Comparison of ENCODE assay signal across 12 cellular contexts in the genomic region with DNA sequence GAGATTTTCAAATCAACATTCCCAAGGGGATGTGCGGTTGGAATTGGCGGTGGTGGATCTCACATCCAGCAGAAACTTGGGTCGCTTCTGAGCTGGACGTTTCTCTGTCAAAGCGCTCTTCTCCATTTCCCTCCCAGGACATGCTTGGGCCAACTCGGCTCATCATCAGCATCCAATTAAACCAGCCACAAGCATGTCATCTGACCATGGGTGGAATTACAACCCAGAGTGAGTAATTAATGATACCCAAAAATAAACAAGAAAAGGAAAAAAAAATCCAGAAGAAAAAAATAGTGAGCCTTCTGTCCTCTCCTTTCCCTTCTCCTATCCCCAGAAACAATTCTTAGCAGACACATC.
DNase-seq lines count a peak whose midpoint lies in the region; ATAC-seq and TF ChIP-seq lines count a peak whose summit lies in the region.
"Had no signal": no experiment of that assay in that cellular context is flagged by ENCODE, and none has a peak within 500 bp of the region (broad histone marks: within the 10 kb centered on the region; RNA-seq: fewer than 3 reads in every experiment).

No MANE protein-coding gene starts in this region.

- H3K9me2 ChIP-seq in Loucy (replicated peaks; ENCODE audit: low read depth, low read length): no peaks in the 10 kb centered on the region

- H3K4me3 ChIP-seq in BJ (ENCODE audit: low read depth, low read length): no peak overlapping the region
- H3K4me3 ChIP-seq in Loucy (ENCODE audit: low read length, poor library complexity, severe bottlenecking): no peak overlapping the region

- no peaks in the 10 kb centered on the region for H4K20me1 ChIP-seq in Loucy (ENCODE audit: insufficient read depth, low read length, poor library complexity, severe bottlenecking)

- peaks cover 94% of the 10 kb centered on the region for H3K4me1 ChIP-seq in Loucy (ENCODE audit: insufficient read depth, low read length, poor library complexity, severe bottlenecking)

- H2AFZ ChIP-seq in Loucy (ENCODE audit: low read length): no peak overlapping the region

- ATAC-seq in sciatic nerve: peak; percentile 28

- H3K4me2 ChIP-seq in Loucy (ENCODE audit: low read depth, low read length, poor library complexity, severe bottlenecking): peak overlapping the region; percentile 8

- H3K27me3 ChIP-seq in BJ (ENCODE audit: control insufficient read depth, insufficient read depth, low read length): no peaks in the 10 kb centered on the region
- no peaks in the 10 kb centered on the region for H3K27me3 ChIP-seq in Loucy (ENCODE audit: insufficient read depth, low read length, poor library complexity, severe bottlenecking)

- CTCF ChIA-PET in BJ (lab: Yijun Ruan, JAX): interaction anchor here (1.3 kb wide), 1 partner anchor 24 kb away, joined by 4 read pairs; no protein-coding TSS in a partner anchor

- intact Hi-C loops in sciatic nerve (cut with DNase I): no loop called here

- H3K36me3 ChIP-seq in BJ (ENCODE audit: control insufficient read depth, insufficient read depth, low read length) (no peaks in the 10 kb centered on the region), Loucy (ENCODE audit: insufficient read depth, low read length) (no peaks in the 10 kb centered on the region)

- TF ChIP-seq CTCF in BJ (IDR thresholded peaks at IDR 0.05; ENCODE audit: insufficient read depth, low read depth, low read length) (no peak), Loucy (conservative IDR thresholded peaks at IDR 0.05; ENCODE audit: low read length) (no peak)

- DNase-seq in BJ (ENCODE audit: low read depth): peak; percentile 44
- DNase-seq in fibroblast of gingiva (ENCODE audit: low read depth): peak; percentile 82
- no peak for DNase-seq in sciatic nerve (ENCODE audit: low spot score)
- DNase-seq in AML-193 (lab: John Stamatoyannopoulos, UW): no peak
- DNase-seq in CD1c-positive myeloid dendritic cell (ENCODE audit: extremely low spot score): no peak
- no peak for DNase-seq in middle frontal gyrus (ENCODE audit: extremely low spot score, low spot score)
- no peak for DNase-seq in HK-2 (ENCODE audit: unreplicated experiment)
- DNase-seq: activated CD4-positive, alpha-beta T cell treated with anti-CD3 and anti-CD28 coated beads, Interleukin-2, amount 50 U/mL, for 48 hours; activated naive CD4-positive, alpha-beta T cell treated with Interleukin-2 at 50 U/mL for 16 hours; CD4-positive, alpha-beta T cell; KBM-7 had no signal

- H3K9ac ChIP-seq in Loucy (ENCODE audit: low read depth, low read length, poor library complexity, severe bottlenecking): peak overlapping the region; percentile 74

- peaks cover 58% of the 10 kb centered on the region for H3K79me2 ChIP-seq in Loucy (ENCODE audit: insufficient read depth, low read length)

- no peaks in the 10 kb centered on the region for H3K9me3 ChIP-seq in Loucy (ENCODE audit: insufficient read depth, low read depth, low read length)

- POLR2A ChIA-PET in BJ (lab: Charles Lee): no interaction called here

- peaks cover 37% of the 10 kb centered on the region for H3F3A ChIP-seq in Loucy (ENCODE audit: low read depth)

Comparison
In these comparisons a context has a peak if more than half of its experiments do, and no peak if none do; other contexts are left out.
1. DNase-seq: peak in BJ (single experiment) and fibroblast of gingiva (single experiment); none in sciatic nerve (single experiment), AML-193 (0 of 2), CD1c-positive myeloid dendritic cell (single experiment), middle frontal gyrus (single experiment) and HK-2 (single experiment).